In the genomic region with DNA sequence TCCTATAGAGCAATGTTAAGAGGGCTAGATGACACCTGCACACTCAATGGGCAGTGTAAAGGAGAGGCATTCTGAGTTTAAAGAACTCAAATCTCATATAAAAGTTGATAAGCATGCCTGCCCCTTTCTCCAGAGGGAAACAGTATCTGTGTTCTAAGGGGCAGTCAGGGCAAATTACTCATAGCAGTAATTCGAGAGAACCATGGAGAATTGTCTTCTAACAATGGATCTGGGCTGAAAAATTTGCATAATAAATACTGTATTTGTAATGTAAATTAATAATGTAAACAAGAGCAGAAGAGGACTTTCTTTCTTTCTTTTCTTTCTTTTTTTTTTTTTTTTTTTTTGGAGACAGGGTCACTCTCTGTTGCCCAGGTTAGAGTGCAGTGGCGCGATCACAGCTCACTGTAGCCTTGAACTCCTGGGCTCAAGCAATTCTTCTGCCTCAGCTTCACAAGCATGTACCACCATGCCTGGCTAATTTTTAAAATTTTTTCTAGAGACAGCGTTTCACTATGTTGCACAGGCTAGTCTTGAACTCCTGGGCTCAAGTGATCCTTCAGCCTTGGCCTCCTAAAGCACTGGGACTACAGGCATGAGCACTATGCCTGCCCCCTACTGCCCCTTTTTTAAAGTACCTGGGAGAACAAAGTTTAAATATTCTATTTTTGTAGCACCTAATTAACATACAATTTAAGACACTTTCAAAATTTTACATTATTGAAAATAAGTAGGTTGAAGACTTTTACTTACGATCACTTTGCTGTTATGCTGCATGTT, we compare ENCODE assay signal across 18 cellular contexts.
A peak's percentile ranks its signal among the peaks of the same experiment; 100 is the strongest.
DNase-seq lines count a peak whose midpoint lies in the region; ATAC-seq and TF ChIP-seq lines count a peak whose summit lies in the region.
"Had no signal": no experiment of that assay in that cellular context is flagged by ENCODE, and none has a peak within 500 bp of the region (broad histone marks: within the 10 kb centered on the region; RNA-seq: fewer than 3 reads in every experiment).

No MANE protein-coding gene starts in this region.

- BruUV-seq in OCI-LY7 (replicated peaks; lab: Mats Ljungman, UMichigan) = no TSS peak

- H3K9me3 Mint-ChIP-seq in endodermal cell = no peaks in the 10 kb centered on the region

- H3K4me2 ChIP-seq in OCI-LY7 (ENCODE audit: low read length) = no peak overlapping the region
- H3K4me2 ChIP-seq: A549, SK-N-SH had no signal

- H3K27me3 Mint-ChIP-seq in endodermal cell (ENCODE audit: insufficient read depth) = no peaks in the 10 kb centered on the region
- H3K27me3 Mint-ChIP-seq: CD4-positive, CD25-positive, alpha-beta regulatory T cell had no signal

- POLR2A ChIA-PET in OCI-LY7 (lab: Charles Lee) = no interaction called here

- peaks cover 8% of the 10 kb centered on the region for H3K4me1 Mint-ChIP-seq in endodermal cell
- H3K4me1 Mint-ChIP-seq: CD4-positive, CD25-positive, alpha-beta regulatory T cell had no signal

- DNase-seq in H7 (peak; percentile 8), OCI-LY7 (ENCODE audit: low spot score) (no peak), endodermal cell (peak; percentile 39), cerebellum (ENCODE audit: low spot score) (no peak), globus pallidus (ENCODE audit: low spot score) (no peak)
- DNase-seq: CD4-positive, CD25-positive, alpha-beta regulatory T cell; HCEC 1CT; KBM-7; NCI-H1092 treated with DMSO at 0.1 percent for 48 hours; NCI-H1694; NCI-H446; Peyer's patch; Right ventricle myocardium superior; SK-N-SH had no signal

- no peaks in the 10 kb centered on the region for H3K9me2 ChIP-seq in OCI-LY7 (ENCODE audit: insufficient read depth, low read length)
- H3K9me2 ChIP-seq: SK-N-SH had no signal

- TF ChIP-seq CTCF in 22Rv1 (IDR thresholded peaks at IDR 0.05) = 0 out of 2 replicates have a peak, but pooled peaks have one; percentile 31
- TF ChIP-seq CTCF in OCI-LY7 (conservative IDR thresholded peaks at IDR 0.05; ENCODE audit: low read length) = 0 out of 2 replicates have a peak, but pooled peaks have one; percentile 22
- peak; percentile 51 for TF ChIP-seq CTCF in endodermal cell (conservative IDR thresholded peaks at IDR 0.05)

- no peak overlapping the region for H3K27ac Mint-ChIP-seq in endodermal cell
- H3K27ac Mint-ChIP-seq: CD4-positive, CD25-positive, alpha-beta regulatory T cell had no signal

- no peaks in the 10 kb centered on the region for H4K20me1 ChIP-seq in OCI-LY7 (ENCODE audit: insufficient read depth, low read length)

- CTCF ChIA-PET in OCI-LY7 (lab: Charles Lee; ENCODE audit: unreplicated experiment) = no interaction called here

- H3K36me3 ChIP-seq in H7 (replicated peaks; ENCODE audit: control insufficient read depth, insufficient read depth, low read length) (no peaks in the 10 kb centered on the region; the same call in 1 of the 2 replicates), OCI-LY7 (ENCODE audit: insufficient read depth, low read length) (no peaks in the 10 kb centered on the region), endodermal cell (ENCODE audit: control insufficient read depth, insufficient read depth, low read length) (no peaks in the 10 kb centered on the region)
- H3K36me3 ChIP-seq: Peyer's patch had no signal

- 86 to 94% methylated on average over 3 to 4 of the region's 5 CpGs for WGBS in endodermal cell (ENCODE audit: insufficient coverage in 1 of 2, insufficient read length in 1 of 2), 2 experiments

- TF ChIP-seq POLR2A in GM18505 (IDR thresholded peaks at IDR 0.05; ENCODE audit: borderline replicate concordance, extremely low read depth, insufficient read depth, insufficient read length) = no peak

- H3K4me3 ChIP-seq in H7 (ENCODE audit: insufficient read depth, low read depth, low read length) (no peak overlapping the region), OCI-LY7 (ENCODE audit: low read depth, low read length, poor library complexity, severe bottlenecking) (no peak overlapping the region), endodermal cell (ENCODE audit: low read length) (no peak overlapping the region)
- H3K4me3 ChIP-seq: A549, Peyer's patch had no signal

- H3K79me2 ChIP-seq in OCI-LY7 (ENCODE audit: insufficient read depth, low read depth, low read length) = no peaks in the 10 kb centered on the region

- H2AFZ ChIP-seq in OCI-LY7 (ENCODE audit: low read length) = no peak overlapping the region

- H3K27ac ChIP-seq in 22Rv1 = no peak overlapping the region
- no peak overlapping the region for H3K27ac ChIP-seq in OCI-LY7 (ENCODE audit: low read depth, low read length, poor library complexity, severe bottlenecking)
- no peak overlapping the region for H3K27ac ChIP-seq in endodermal cell (ENCODE audit: low read depth, low read length)
- H3K27ac ChIP-seq: A549, Peyer's patch had no signal

- no peak overlapping the region for H3K4me3 Mint-ChIP-seq in endodermal cell
- H3K4me3 Mint-ChIP-seq: CD4-positive, CD25-positive, alpha-beta regulatory T cell had no signal

- H3K27me3 ChIP-seq in H7 (ENCODE audit: control insufficient read depth, insufficient read depth, low read length) (no peaks in the 10 kb centered on the region), endodermal cell (ENCODE audit: control insufficient read depth, insufficient read depth, low read length, poor library complexity, severe bottlenecking) (no peaks in the 10 kb centered on the region)
- H3K27me3 ChIP-seq: Peyer's patch had no signal

- H3K36me3 Mint-ChIP-seq in endodermal cell (ENCODE audit: low read depth) = no peaks in the 10 kb centered on the region

- H3K9ac ChIP-seq in endodermal cell (ENCODE audit: extremely low read depth, low read length, poor library complexity, severe bottlenecking) = no peak overlapping the region
- H3K9ac ChIP-seq: SK-N-SH had no signal

- H3K4me1 ChIP-seq in OCI-LY7 (ENCODE audit: insufficient read depth, low read length, poor library complexity, severe bottlenecking) (no peaks in the 10 kb centered on the region), endodermal cell (ENCODE audit: control insufficient read depth, insufficient read depth, low read length) (no peaks in the 10 kb centered on the region)
- H3K4me1 ChIP-seq: Peyer's patch had no signal

- intact Hi-C loops in OCI-LY7 (cut with micrococcal nuclease; ENCODE audit: unreplicated experiment) = no loop called here

- no peak for ATAC-seq in GM18502 (IDR thresholded peaks at IDR 0.05; ENCODE audit: poor library complexity, unreplicated experiment)
- no peak for ATAC-seq in GM18505 (IDR thresholded peaks at IDR 0.05; ENCODE audit: unreplicated experiment)
- ATAC-seq: A549 had no signal

- no peaks in the 10 kb centered on the region for H3K9me3 ChIP-seq in OCI-LY7 (ENCODE audit: low read length)
- no peaks in the 10 kb centered on the region for H3K9me3 ChIP-seq in endodermal cell (ENCODE audit: control insufficient read depth, low read length)
- H3K9me3 ChIP-seq: A549, Peyer's patch, SK-N-SH had no signal

Comparison
In these comparisons a context has a peak if more than half of its experiments do, and no peak if none do; other contexts are left out.
1. DNase-seq: peak in H7 (single experiment) and endodermal cell (single experiment); none in OCI-LY7 (single experiment), cerebellum (single experiment) and globus pallidus (single experiment).
2. Peak in every context shown above with its lines, with median percentiles within 50 percentile points of each other: CTCF ChIP-seq.